ENCODE assay signal across 23 cellular contexts in genomic region chr3:131147534-131147933, GRCh38.
A peak's percentile ranks its signal among the peaks of the same experiment; 100 is the strongest.
DNase-seq lines count a peak whose midpoint lies in the region; ATAC-seq and TF ChIP-seq lines count a peak whose summit lies in the region.
"Had no signal": no experiment of that assay in that cellular context is flagged by ENCODE, and none has a peak within 500 bp of the region (broad histone marks: within the 10 kb centered on the region; RNA-seq: fewer than 3 reads in every experiment).

No MANE protein-coding gene starts in this region.

- H3K9me3 Mint-ChIP-seq in stimulated activated effector memory CD8-positive, alpha-beta T cell treated with anti-CD3 and anti-CD28 coated beads, Interleukin-12 subunit alpha, Interleukin-12 subunit beta, amount 100 ng/mL, for 72 hours: peaks cover 3% of the 10 kb centered on the region

- no peak overlapping the region for H3K4me3 Mint-ChIP-seq in stimulated activated effector memory CD8-positive, alpha-beta T cell treated with anti-CD3 and anti-CD28 coated beads, Interleukin-12 subunit alpha, Interleukin-12 subunit beta, amount 100 ng/mL, for 72 hours
- H3K4me3 Mint-ChIP-seq: CD4-positive, alpha-beta T cell; T-cell had no signal

- H3K4me1 ChIP-seq in fibroblast of lung (ENCODE audit: control insufficient read depth, extremely low read depth, insufficient read depth, low read length): no peaks in the 10 kb centered on the region
- H3K4me1 ChIP-seq: Caco-2 had no signal

- peak; percentile 6 for DNase-seq in NCI-H1105 treated with DMSO at 0.1 percent for 48 hours (lab: John Stamatoyannopoulos, UW)
- no peak for DNase-seq in NCI-H1105 (lab: John Stamatoyannopoulos, UW)
- DNase-seq in SK-N-MC (ENCODE audit: low read depth, low spot score): no peak
- DNase-seq in fibroblast of lung (ENCODE audit: low read depth in 2 of 2): peak; percentile 7 to 11
- DNase-seq in KBM-7: no peak
- no peak for DNase-seq in stimulated activated effector memory CD8-positive, alpha-beta T cell treated with anti-CD3 and anti-CD28 coated beads, Interleukin-12 subunit alpha, Interleukin-12 subunit beta, amount 100 ng/mL, for 72 hours (ENCODE audit: low spot score in 2 of 2)
- DNase-seq in iPS-NIHi11 (ENCODE audit: low spot score): no peak
- DNase-seq: Caco-2; CD4-positive, alpha-beta T cell; DMS153; GDM1; HCEC 1CT; NCI-H1048; NCI-H1694; NCI-H2081 treated with DMSO at 0.1 percent for 48 hours; NCI-H446 treated with DMSO at 0.1 percent for 48 hours; NK-92 treated with Interleukin-12 subunit alpha and Interleukin-12 subunit beta, amount 100 ng/mL, for 24 hours; Right ventricle myocardium superior; T-cell had no signal

- H3K27ac ChIP-seq in SK-N-MC (peak overlapping the region; percentile 72; the same call in 1 of the 2 replicates), fibroblast of lung (ENCODE audit: insufficient read depth, low read length) (no peak overlapping the region)
- H3K27ac ChIP-seq: 22Rv1, KMS-11 had no signal

- H2AFZ ChIP-seq in fibroblast of lung (ENCODE audit: low read length): no peak overlapping the region

- no peak overlapping the region for H3K4me2 ChIP-seq in fibroblast of lung (ENCODE audit: extremely low read depth, insufficient read depth, low read length)
- H3K4me2 ChIP-seq: KMS-11 had no signal

- no peak overlapping the region for H3K9ac ChIP-seq in SK-N-MC (ENCODE audit: insufficient read length)
- H3K9ac ChIP-seq in fibroblast of lung (ENCODE audit: insufficient read depth, low read length): no peak overlapping the region
- H3K9ac ChIP-seq: KMS-11 had no signal

- in situ Hi-C loops in KBM-7 (cut with MboI; ENCODE audit: low pct_unique_long_range_greater_than_20kb, low sequenced_read_pairs): no loop called here

- peak overlapping the region; percentile 18; the same call in 1 of the 2 replicates for H3K4me3 ChIP-seq in SK-N-MC
- no peak overlapping the region for H3K4me3 ChIP-seq in fibroblast of lung (replicated peaks in 1 of 4; ENCODE audit: control extremely low read depth in 1 of 4, insufficient read depth in 1 of 4, low read depth in 3 of 4, low read length in 4 of 4)
- H3K4me3 ChIP-seq: GM12878 had no signal

- no peaks in the 10 kb centered on the region for H3K79me2 ChIP-seq in fibroblast of lung (ENCODE audit: control insufficient read depth, insufficient read depth, low read length)

- no peaks in the 10 kb centered on the region for H3K4me1 Mint-ChIP-seq in stimulated activated effector memory CD8-positive, alpha-beta T cell treated with anti-CD3 and anti-CD28 coated beads, Interleukin-12 subunit alpha, Interleukin-12 subunit beta, amount 100 ng/mL, for 72 hours
- H3K4me1 Mint-ChIP-seq: T-cell had no signal

- H3K27ac Mint-ChIP-seq in stimulated activated effector memory CD8-positive, alpha-beta T cell treated with anti-CD3 and anti-CD28 coated beads, Interleukin-12 subunit alpha, Interleukin-12 subunit beta, amount 100 ng/mL, for 72 hours: no peak overlapping the region
- H3K27ac Mint-ChIP-seq: CD4-positive, alpha-beta T cell; T-cell had no signal

- H3K36me3 Mint-ChIP-seq in stimulated activated effector memory CD8-positive, alpha-beta T cell treated with anti-CD3 and anti-CD28 coated beads, Interleukin-12 subunit alpha, Interleukin-12 subunit beta, amount 100 ng/mL, for 72 hours: no peaks in the 10 kb centered on the region

- no peaks in the 10 kb centered on the region for H3K27me3 ChIP-seq in fibroblast of lung (ENCODE audit: control insufficient read depth, insufficient read depth, low read length)

- ATAC-seq in GM19452 (IDR thresholded peaks at IDR 0.05; ENCODE audit: unreplicated experiment): no peak
- ATAC-seq in stimulated activated effector memory CD8-positive, alpha-beta T cell treated with anti-CD3 and anti-CD28 coated beads, Interleukin-12 subunit alpha, Interleukin-12 subunit beta, amount 100 ng/mL, for 72 hours: no peak
- ATAC-seq: GM12878, T-cell had no signal

- H3K9me3 ChIP-seq in SK-N-MC (ENCODE audit: low read depth, low read length): no peaks in the 10 kb centered on the region
- H3K9me3 ChIP-seq in fibroblast of lung (ENCODE audit: control insufficient read depth, insufficient read depth, low read depth, low read length): no peaks in the 10 kb centered on the region
- H3K9me3 ChIP-seq: Caco-2 had no signal

- no peaks in the 10 kb centered on the region for H4K20me1 ChIP-seq in fibroblast of lung (ENCODE audit: control insufficient read depth, extremely low read depth, insufficient read depth, low read length)

- no peaks in the 10 kb centered on the region for H3K36me3 ChIP-seq in SK-N-MC (ENCODE audit: insufficient read depth, low read length)
- H3K36me3 ChIP-seq in fibroblast of lung (ENCODE audit: control insufficient read depth, insufficient read depth, low read length): no peaks in the 10 kb centered on the region

- no peak for TF ChIP-seq CTCF in fibroblast of lung (conservative IDR thresholded peaks at IDR 0.05 in 1 of 2, IDR thresholded peaks at IDR 0.05 in 1 of 2; ENCODE audit: low read depth in 1 of 2, low read length in 2 of 2)

Comparison
In these comparisons a context has a peak if more than half of its experiments do, and no peak if none do; other contexts are left out.
1. DNase-seq: peak in NCI-H1105 treated with DMSO at 0.1 percent for 48 hours (single experiment) and fibroblast of lung (2 of 2); none in NCI-H1105 (single experiment), SK-N-MC (single experiment), KBM-7 (single experiment), stimulated activated effector memory CD8-positive, alpha-beta T cell treated with anti-CD3 and anti-CD28 coated beads, Interleukin-12 subunit alpha, Interleukin-12 subunit beta, amount 100 ng/mL, for 72 hours (0 of 2) and iPS-NIHi11 (single experiment).